20 cellular contexts compared by ENCODE assay signal in genomic region chr9:83384214-83384613, GRCh38.
A peak's percentile ranks its signal among the peaks of the same experiment; 100 is the strongest.
DNase-seq lines count a peak whose midpoint lies in the region; ATAC-seq and TF ChIP-seq lines count a peak whose summit lies in the region.
"Had no signal": no experiment of that assay in that cellular context is flagged by ENCODE, and none has a peak within 500 bp of the region (broad histone marks: within the 10 kb centered on the region; RNA-seq: fewer than 3 reads in every experiment).

No MANE protein-coding gene starts in this region.

- peak; percentile 93 for DNase-seq in NCI-H1105 treated with DMSO at 0.1 percent for 48 hours (lab: John Stamatoyannopoulos, UW)
- DNase-seq in NCI-H2171 (lab: John Stamatoyannopoulos, UW): peak; percentile 92
- peak; percentile 67 for DNase-seq in NCI-H82 treated with DMSO at 0.1 percent for 48 hours (lab: John Stamatoyannopoulos, UW; ENCODE audit: unreplicated experiment)
- peak; percentile 30 for DNase-seq in retina
- no peak for DNase-seq in type B pancreatic cell (ENCODE audit: extremely low spot score, unreplicated experiment)
- no peak for DNase-seq in ACHN
- DNase-seq: activated CD4-positive, alpha-beta T cell treated with anti-CD3 and anti-CD28 coated beads, Interleukin-2, amount 10 ng/mL, durations not matched to agents 24 days and 14 days; activated naive CD4-positive, alpha-beta T cell treated with anti-CD3 and anti-CD28 coated beads, Interleukin-2, amount 50 U/mL, for 16 hours; activated T-cell treated with anti-CD3 and anti-CD28 coated beads, Interleukin-2, amount 50 U/mL, for 1 hour; esophagus squamous epithelium; GOT3; KG1; mammary epithelial cell; naive thymus-derived CD8-positive, alpha-beta T cell; NCI-H1048; posterior cingulate gyrus had no signal

- no peak for TF ChIP-seq CTCF in type B pancreatic cell (conservative IDR thresholded peaks at IDR 0.05)

- in situ Hi-C loops in ACHN (cut with HindIII; ENCODE audit: low pct_ligation_motif_present, low pct_unique_long_range_greater_than_20kb, low sequenced_read_pairs): no loop called here

- H3K27ac Mint-ChIP-seq in type B pancreatic cell: no peak overlapping the region
- H3K27ac Mint-ChIP-seq: activated CD4-positive, alpha-beta T cell treated with anti-CD3 and anti-CD28 coated beads, Interleukin-2, amount 10 ng/mL, durations not matched to agents 24 days and 14 days; dendritic cell treated with granulocyte-macrophage colony-stimulating factor and Interleukin-4, amounts not matched to agents 40 ng/mL and 50 ng/mL, for 4 days; naive thymus-derived CD8-positive, alpha-beta T cell; stimulated activated memory B cell treated with anti-CD40 and anti-IgM and Interleukin-4, amounts not matched to agents 10 μg/mL and 1 μg/mL and 100 μg/mL, for 72 hours had no signal

- no peaks in the 10 kb centered on the region for H3K36me3 Mint-ChIP-seq in type B pancreatic cell

- H3K4me1 Mint-ChIP-seq in type B pancreatic cell (ENCODE audit: unreplicated experiment): no peaks in the 10 kb centered on the region
- H3K4me1 Mint-ChIP-seq: activated CD4-positive, alpha-beta T cell treated with anti-CD3 and anti-CD28 coated beads, Interleukin-2, amount 10 ng/mL, durations not matched to agents 24 days and 14 days; naive thymus-derived CD8-positive, alpha-beta T cell; stimulated activated memory B cell treated with anti-CD40 and anti-IgM and Interleukin-4, amounts not matched to agents 10 μg/mL and 1 μg/mL and 100 μg/mL, for 72 hours had no signal

- H3K27me3 Mint-ChIP-seq in type B pancreatic cell: no peaks in the 10 kb centered on the region
- H3K27me3 Mint-ChIP-seq: activated CD4-positive, alpha-beta T cell treated with anti-CD3 and anti-CD28 coated beads, Interleukin-2, amount 10 ng/mL, durations not matched to agents 24 days and 14 days; dendritic cell treated with granulocyte-macrophage colony-stimulating factor and Interleukin-4, amounts not matched to agents 40 ng/mL and 50 ng/mL, for 4 days; naive thymus-derived CD8-positive, alpha-beta T cell; stimulated activated memory B cell treated with anti-CD40 and anti-IgM and Interleukin-4, amounts not matched to agents 10 μg/mL and 1 μg/mL and 100 μg/mL, for 72 hours had no signal

- H3K9me3 Mint-ChIP-seq in type B pancreatic cell: peaks cover 9% of the 10 kb centered on the region
- H3K9me3 Mint-ChIP-seq: activated CD4-positive, alpha-beta T cell treated with anti-CD3 and anti-CD28 coated beads, Interleukin-2, amount 10 ng/mL, durations not matched to agents 24 days and 14 days; stimulated activated memory B cell treated with anti-CD40 and anti-IgM and Interleukin-4, amounts not matched to agents 10 μg/mL and 1 μg/mL and 100 μg/mL, for 72 hours had no signal

- H3K4me3 Mint-ChIP-seq in type B pancreatic cell: no peak overlapping the region
- H3K4me3 Mint-ChIP-seq: activated CD4-positive, alpha-beta T cell treated with anti-CD3 and anti-CD28 coated beads, Interleukin-2, amount 10 ng/mL, durations not matched to agents 24 days and 14 days; dendritic cell treated with granulocyte-macrophage colony-stimulating factor and Interleukin-4, amounts not matched to agents 40 ng/mL and 50 ng/mL, for 4 days; naive thymus-derived CD8-positive, alpha-beta T cell; stimulated activated memory B cell treated with anti-CD40 and anti-IgM and Interleukin-4, amounts not matched to agents 10 μg/mL and 1 μg/mL and 100 μg/mL, for 72 hours had no signal

- ATAC-seq in HG02623 (IDR thresholded peaks at IDR 0.05; ENCODE audit: unreplicated experiment): no peak
- ATAC-seq: GM12878; naive thymus-derived CD8-positive, alpha-beta T cell; stimulated activated memory B cell treated with anti-CD40 and anti-IgM and Interleukin-4, amounts not matched to agents 10 μg/mL and 1 μg/mL and 100 μg/mL, for 72 hours had no signal

Comparison
In these comparisons a context has a peak if more than half of its experiments do, and no peak if none do; other contexts are left out.
1. DNase-seq: peak in NCI-H1105 treated with DMSO at 0.1 percent for 48 hours (single experiment), NCI-H2171 (single experiment), NCI-H82 treated with DMSO at 0.1 percent for 48 hours (single experiment) and retina (single experiment); none in type B pancreatic cell (single experiment) and ACHN (single experiment).